In the genomic region with DNA sequence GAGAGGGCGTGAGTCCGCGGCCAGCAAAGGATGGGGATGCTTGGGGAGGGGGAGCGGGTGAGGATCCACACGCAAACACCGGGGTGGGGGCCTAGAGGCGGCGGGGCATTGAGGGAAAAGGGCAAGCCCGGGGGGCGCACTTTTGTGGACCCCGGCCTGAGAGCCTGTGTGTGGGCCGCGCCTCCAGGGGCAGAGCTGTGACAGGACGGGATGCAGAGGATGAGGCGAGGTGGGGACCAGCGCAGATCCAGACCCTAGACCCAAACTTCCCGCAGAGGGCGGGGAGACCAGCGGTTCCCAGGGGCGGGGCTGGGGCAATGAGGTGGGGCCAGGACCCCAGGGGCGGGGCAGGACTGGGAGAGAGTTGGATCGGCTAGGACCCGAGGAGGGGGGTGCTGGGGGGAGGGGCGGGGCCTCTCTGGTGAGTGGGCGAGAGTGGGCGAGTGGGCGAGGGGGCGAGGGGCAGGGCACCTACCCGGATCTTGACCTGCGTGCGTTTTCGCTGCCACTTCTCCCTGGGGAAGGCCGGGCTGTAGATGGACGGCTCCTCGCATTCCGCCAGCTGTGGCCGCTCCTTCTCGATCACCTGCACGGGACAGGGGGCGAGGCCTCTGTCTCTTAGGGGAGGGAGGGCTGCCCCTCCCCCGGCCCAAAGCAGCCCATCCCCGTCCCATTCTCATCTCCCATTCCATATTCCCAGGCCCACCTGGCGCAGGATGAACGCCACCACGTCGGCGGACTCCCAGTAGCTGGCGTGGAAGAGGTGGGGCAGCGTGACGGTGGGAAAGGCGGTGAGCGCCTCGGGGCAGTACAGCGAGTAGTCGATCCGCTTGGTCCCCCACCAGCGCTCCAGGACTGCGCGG, we compare ENCODE assay signal across 2 cellular contexts.
TF ChIP-seq lines count a peak whose summit lies in the region.

No MANE protein-coding gene starts in this region.

TF ChIP-seq in GM23338, 12 proteins besides CTCF, POLR2A, EP300 and RAD21 (continued from another document):
- TF ChIP-seq POLR2AphosphoS5 (IDR thresholded peaks at IDR 0.05; ENCODE audit: low read depth) = no peak
- TF ChIP-seq EZH2phosphoT487 (IDR thresholded peaks at IDR 0.05; ENCODE audit: unreplicated experiment) = no peak
- TF ChIP-seq, protein P1, sequence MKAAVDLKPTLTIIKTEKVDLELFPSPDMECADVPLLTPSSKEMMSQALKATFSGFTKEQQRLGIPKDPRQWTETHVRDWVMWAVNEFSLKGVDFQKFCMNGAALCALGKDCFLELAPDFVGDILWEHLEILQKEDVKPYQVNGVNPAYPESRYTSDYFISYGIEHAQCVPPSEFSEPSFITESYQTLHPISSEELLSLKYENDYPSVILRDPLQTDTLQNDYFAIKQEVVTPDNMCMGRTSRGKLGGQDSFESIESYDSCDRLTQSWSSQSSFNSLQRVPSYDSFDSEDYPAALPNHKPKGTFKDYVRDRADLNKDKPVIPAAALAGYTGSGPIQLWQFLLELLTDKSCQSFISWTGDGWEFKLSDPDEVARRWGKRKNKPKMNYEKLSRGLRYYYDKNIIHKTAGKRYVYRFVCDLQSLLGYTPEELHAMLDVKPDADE (IDR thresholded peaks at IDR 0.05) = no peak
- TF ChIP-seq, protein P2, sequence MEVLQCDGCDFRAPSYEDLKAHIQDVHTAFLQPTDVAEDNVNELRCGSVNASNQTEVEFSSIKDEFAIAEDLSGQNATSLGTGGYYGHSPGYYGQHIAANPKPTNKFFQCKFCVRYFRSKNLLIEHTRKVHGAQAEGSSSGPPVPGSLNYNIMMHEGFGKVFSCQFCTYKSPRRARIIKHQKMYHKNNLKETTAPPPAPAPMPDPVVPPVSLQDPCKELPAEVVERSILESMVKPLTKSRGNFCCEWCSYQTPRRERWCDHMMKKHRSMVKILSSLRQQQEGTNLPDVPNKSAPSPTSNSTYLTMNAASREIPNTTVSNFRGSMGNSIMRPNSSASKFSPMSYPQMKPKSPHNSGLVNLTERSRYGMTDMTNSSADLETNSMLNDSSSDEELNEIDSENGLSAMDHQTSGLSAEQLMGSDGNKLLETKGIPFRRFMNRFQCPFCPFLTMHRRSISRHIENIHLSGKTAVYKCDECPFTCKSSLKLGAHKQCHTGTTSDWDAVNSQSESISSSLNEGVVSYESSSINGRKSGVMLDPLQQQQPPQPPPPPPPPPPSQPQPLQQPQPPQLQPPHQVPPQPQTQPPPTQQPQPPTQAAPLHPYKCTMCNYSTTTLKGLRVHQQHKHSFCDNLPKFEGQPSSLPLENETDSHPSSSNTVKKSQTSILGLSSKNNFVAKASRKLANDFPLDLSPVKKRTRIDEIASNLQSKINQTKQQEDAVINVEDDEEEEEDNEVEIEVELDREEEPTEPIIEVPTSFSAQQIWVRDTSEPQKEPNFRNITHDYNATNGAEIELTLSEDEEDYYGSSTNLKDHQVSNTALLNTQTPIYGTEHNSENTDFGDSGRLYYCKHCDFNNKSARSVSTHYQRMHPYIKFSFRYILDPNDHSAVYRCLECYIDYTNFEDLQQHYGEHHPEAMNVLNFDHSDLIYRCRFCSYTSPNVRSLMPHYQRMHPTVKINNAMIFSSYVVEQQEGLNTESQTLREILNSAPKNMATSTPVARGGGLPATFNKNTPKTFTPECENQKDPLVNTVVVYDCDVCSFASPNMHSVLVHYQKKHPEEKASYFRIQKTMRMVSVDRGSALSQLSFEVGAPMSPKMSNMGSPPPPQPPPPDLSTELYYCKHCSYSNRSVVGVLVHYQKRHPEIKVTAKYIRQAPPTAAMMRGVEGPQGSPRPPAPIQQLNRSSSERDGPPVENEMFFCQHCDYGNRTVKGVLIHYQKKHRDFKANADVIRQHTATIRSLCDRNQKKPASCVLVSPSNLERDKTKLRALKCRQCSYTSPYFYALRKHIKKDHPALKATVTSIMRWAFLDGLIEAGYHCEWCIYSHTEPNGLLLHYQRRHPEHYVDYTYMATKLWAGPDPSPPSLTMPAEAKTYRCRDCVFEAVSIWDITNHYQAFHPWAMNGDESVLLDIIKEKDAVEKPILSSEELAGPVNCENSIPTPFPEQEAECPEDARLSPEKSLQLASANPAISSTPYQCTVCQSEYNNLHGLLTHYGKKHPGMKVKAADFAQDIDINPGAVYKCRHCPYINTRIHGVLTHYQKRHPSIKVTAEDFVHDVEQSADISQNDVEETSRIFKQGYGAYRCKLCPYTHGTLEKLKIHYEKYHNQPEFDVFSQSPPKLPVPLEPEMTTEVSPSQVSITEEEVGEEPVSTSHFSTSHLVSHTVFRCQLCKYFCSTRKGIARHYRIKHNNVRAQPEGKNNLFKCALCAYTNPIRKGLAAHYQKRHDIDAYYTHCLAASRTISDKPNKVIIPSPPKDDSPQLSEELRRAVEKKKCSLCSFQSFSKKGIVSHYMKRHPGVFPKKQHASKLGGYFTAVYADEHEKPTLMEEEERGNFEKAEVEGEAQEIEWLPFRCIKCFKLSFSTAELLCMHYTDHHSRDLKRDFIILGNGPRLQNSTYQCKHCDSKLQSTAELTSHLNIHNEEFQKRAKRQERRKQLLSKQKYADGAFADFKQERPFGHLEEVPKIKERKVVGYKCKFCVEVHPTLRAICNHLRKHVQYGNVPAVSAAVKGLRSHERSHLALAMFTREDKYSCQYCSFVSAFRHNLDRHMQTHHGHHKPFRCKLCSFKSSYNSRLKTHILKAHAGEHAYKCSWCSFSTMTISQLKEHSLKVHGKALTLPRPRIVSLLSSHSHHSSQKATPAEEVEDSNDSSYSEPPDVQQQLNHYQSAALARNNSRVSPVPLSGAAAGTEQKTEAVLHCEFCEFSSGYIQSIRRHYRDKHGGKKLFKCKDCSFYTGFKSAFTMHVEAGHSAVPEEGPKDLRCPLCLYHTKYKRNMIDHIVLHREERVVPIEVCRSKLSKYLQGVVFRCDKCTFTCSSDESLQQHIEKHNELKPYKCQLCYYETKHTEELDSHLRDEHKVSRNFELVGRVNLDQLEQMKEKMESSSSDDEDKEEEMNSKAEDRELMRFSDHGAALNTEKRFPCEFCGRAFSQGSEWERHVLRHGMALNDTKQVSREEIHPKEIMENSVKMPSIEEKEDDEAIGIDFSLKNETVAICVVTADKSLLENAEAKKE (CRISPR knock-in tag; IDR thresholded peaks at IDR 0.05) = no peak

TF ChIP-seq in WTC11, 78 proteins besides CTCF, POLR2A, EP300 and RAD21 (continued from another document):
- no peak for TF ChIP-seq ELF4 (CRISPR knock-in tag; IDR thresholded peaks at IDR 0.05; ENCODE audit: low read depth)
TF ChIP-seq in WTC11: peak in this region for 0.
